Comparison of ENCODE assay signal across 8 cellular contexts in genomic region chr1:43582162-43582566, GRCh38. TPM values are rescaled to one million over a fixed set of nuclear protein-coding genes. Genes with fewer than 3 reads are reported as not detected.
A peak's percentile ranks its signal among the peaks of the same experiment; 100 is the strongest.
DNase-seq lines count a peak whose midpoint lies in the region; ATAC-seq and TF ChIP-seq lines count a peak whose summit lies in the region.

No MANE protein-coding gene starts in this region.

- peak overlapping the region; percentile 24 for H3K27ac ChIP-seq in osteoblast (ENCODE audit: low read depth, low read length)

- no peak overlapping the region for H2AFZ ChIP-seq in osteoblast (ENCODE audit: low read length)

- H3K4me3 ChIP-seq in choroid plexus epithelial cell (ENCODE audit: low read depth, low read length): no peak overlapping the region
- no peak overlapping the region for H3K4me3 ChIP-seq in osteoblast (ENCODE audit: insufficient read depth, low read length)

- H3K4me2 ChIP-seq in osteoblast (ENCODE audit: insufficient read depth, low read length): no peak overlapping the region

- no peaks in the 10 kb centered on the region for H3K79me2 ChIP-seq in osteoblast (ENCODE audit: insufficient read depth, low read length)

- TF ChIP-seq CTCF in choroid plexus epithelial cell (conservative IDR thresholded peaks at IDR 0.05; ENCODE audit: low read depth, low read length) (no peak), osteoblast (IDR thresholded peaks at IDR 0.05; ENCODE audit: extremely low read depth, low read depth, low read length) (no peak)

- DNase-seq in activated gamma-delta T cell treated with Interleukin-2 at 50 U/mL for 16 hours (peak; percentile 17), activated gamma-delta T cell (lab: John Stamatoyannopoulos, UW) (no peak), HT1080 (ENCODE audit: low read depth) (peak; percentile 99), SHP77 (lab: John Stamatoyannopoulos, UW) (peak; percentile 75 to 76), choroid plexus epithelial cell (ENCODE audit: low read depth) (peak; percentile 95), osteoblast (ENCODE audit: insufficient read length, low spot score, missing footprints) (peak; percentile 100)

- ATAC-seq in HG03095 (IDR thresholded peaks at IDR 0.05; ENCODE audit: unreplicated experiment): no peak
- ATAC-seq in GM21390 (IDR thresholded peaks at IDR 0.05; ENCODE audit: unreplicated experiment): no peak

- H3K9me3 ChIP-seq in osteoblast (ENCODE audit: low read depth, low read length): no peaks in the 10 kb centered on the region

- H3K36me3 ChIP-seq in osteoblast (ENCODE audit: insufficient read depth, low read length): peaks cover 8% of the 10 kb centered on the region

- no peaks in the 10 kb centered on the region for H3K27me3 ChIP-seq in osteoblast (ENCODE audit: insufficient read depth, low read length)

- peaks cover 9% of the 10 kb centered on the region for H3K4me1 ChIP-seq in osteoblast (ENCODE audit: insufficient read depth, low read length)

- no peaks in the 10 kb centered on the region for H4K20me1 ChIP-seq in osteoblast (ENCODE audit: insufficient read depth, low read length)

RNA-seq across cellular contexts. Expression of gene PTPRF, which starts 51.5 kb away (rescaled TPM):
- total RNA-seq in HT1080 (2014; rRNA removed; shearing (Covaris generic)): 39.0 and 41.7 TPM in 2 replicates
- polyA plus RNA-seq in HT1080 (2015; cell fraction: cytosol; rRNA removed): 106 and 107 TPM in 2 replicates
- polyA plus RNA-seq in HT1080 (2015; cell fraction: nucleus; rRNA removed): 204 and 231 TPM in 2 replicates
- 12.1 and 13.0 TPM in 2 replicates for total RNA-seq in osteoblast
